ENCODE assay signal across 8 cellular contexts in genomic region chr11:326842-327580, GRCh38. TPM values are rescaled to one million over a fixed set of nuclear protein-coding genes. Genes with fewer than 3 reads are reported as not detected.
DNase-seq lines count a peak whose midpoint lies in the region; ATAC-seq and TF ChIP-seq lines count a peak whose summit lies in the region.

No MANE protein-coding gene starts in this region.

- H3K4me2 ChIP-seq in SU-DHL-6 (ENCODE audit: low read depth, low read length, poor library complexity, severe bottlenecking), result peak overlapping the region; percentile 43

- TF ChIP-seq CTCF in SU-DHL-6 (IDR thresholded peaks at IDR 0.05; ENCODE audit: insufficient read depth, low read length, poor library complexity, severe bottlenecking) (no peak), chondrocyte (IDR thresholded peaks at IDR 0.05) (no peak), stomach (IDR thresholded peaks at IDR 0.05) (no peak)

- DNase-seq in chondrocyte (ENCODE audit: low spot score) (peak; percentile 68), memory B cell (ENCODE audit: low spot score in 2 of 2) (peak in 1 of 2 donors; percentile 48), stomach (peak; percentile 80), NCI-H526 (lab: John Stamatoyannopoulos, UW) (no peak), NCI-H2171 (lab: John Stamatoyannopoulos, UW) (no peak)

- peaks cover 8% of the 10 kb centered on the region for H3K4me1 Mint-ChIP-seq in chondrocyte (ENCODE audit: low read depth)
- H3K4me1 Mint-ChIP-seq in memory B cell, result peaks cover 29% of the 10 kb centered on the region

- H3K36me3 Mint-ChIP-seq in chondrocyte (ENCODE audit: low read depth) (no peaks in the 10 kb centered on the region), memory B cell (no peaks in the 10 kb centered on the region)

- H3K9me2 ChIP-seq in SU-DHL-6 (replicated peaks; ENCODE audit: insufficient read depth, low read length), result no peaks in the 10 kb centered on the region

- intact Hi-C loops in stomach (cut with DNase I; ENCODE audit: low total_unique reads), result no loop called here

- H4K20me1 ChIP-seq in SU-DHL-6 (ENCODE audit: low read depth, low read length), result no peaks in the 10 kb centered on the region

- no peaks in the 10 kb centered on the region for H3K9me3 Mint-ChIP-seq in chondrocyte (ENCODE audit: low read depth)
- no peaks in the 10 kb centered on the region for H3K9me3 Mint-ChIP-seq in memory B cell

- TF ChIP-seq EP300 in stomach (IDR thresholded peaks at IDR 0.05), result no peak

- no peak overlapping the region for H3K27ac Mint-ChIP-seq in chondrocyte (ENCODE audit: unreplicated experiment)
- H3K27ac Mint-ChIP-seq in memory B cell, result peak overlapping the region; percentile 92

- H2AFZ ChIP-seq in SU-DHL-6 (ENCODE audit: low read depth, low read length, severe bottlenecking), result peak overlapping the region; percentile 60

- H3K4me3 Mint-ChIP-seq in chondrocyte (ENCODE audit: unreplicated experiment) (no peak overlapping the region), memory B cell (peak overlapping the region; percentile 67)

- H3K27me3 Mint-ChIP-seq in chondrocyte (ENCODE audit: low read depth) (no peaks in the 10 kb centered on the region), memory B cell (no peaks in the 10 kb centered on the region)

- peaks cover 26 to 59% (median 38%) of the 10 kb centered on the region in 4 donors for H3K4me1 ChIP-seq in stomach

- peak overlapping the region; percentile 51 for H3K9ac ChIP-seq in SU-DHL-6 (ENCODE audit: low read length)

- H3K9me3 ChIP-seq in SU-DHL-6 (ENCODE audit: insufficient read depth, low read length), result no peaks in the 10 kb centered on the region
- no peaks in the 10 kb centered on the region for H3K9me3 ChIP-seq in stomach

- H3K27me3 ChIP-seq in SU-DHL-6 (ENCODE audit: low read length) (no peaks in the 10 kb centered on the region), stomach (no peaks in the 10 kb centered on the region)

- TF ChIP-seq POLR2A in stomach (IDR thresholded peaks at IDR 0.05), result no peak

- H3K27ac ChIP-seq in SU-DHL-6 (ENCODE audit: low read depth, low read length), result peak overlapping the region; percentile 84
- H3K27ac ChIP-seq in stomach, result peak overlapping the region; percentile 86 to 91 (median 90)

- no peaks in the 10 kb centered on the region for H3K79me2 ChIP-seq in SU-DHL-6 (ENCODE audit: insufficient read depth, low read length)

- no peak overlapping the region for H3K4me3 ChIP-seq in SU-DHL-6 (ENCODE audit: insufficient read depth, low read length, poor library complexity, severe bottlenecking)
- peak overlapping the region in 3 of 4 donors; percentile 5 to 12 (median 11) for H3K4me3 ChIP-seq in stomach

- peaks cover 25% of the 10 kb centered on the region for H3F3A ChIP-seq in SU-DHL-6 (ENCODE audit: insufficient read depth)

- 19 to 30% (median 23%) methylated on average over 11 to 19 of the region's 19 CpGs for WGBS in stomach, 5 donors

- no peaks in the 10 kb centered on the region for H3K36me3 ChIP-seq in SU-DHL-6 (ENCODE audit: low read length)
- no peaks in the 10 kb centered on the region for H3K36me3 ChIP-seq in stomach

- peak; percentile 61 for ATAC-seq in GM18499 (IDR thresholded peaks at IDR 0.05; ENCODE audit: insufficient read depth, unreplicated experiment)
- peak; percentile 48 for ATAC-seq in HG02798 (IDR thresholded peaks at IDR 0.05; ENCODE audit: poor library complexity, unreplicated experiment)
- peak; percentile 80 for ATAC-seq in memory B cell (ENCODE audit: low read depth)

RNA-seq across cellular contexts. Expression of gene IFITM3, which starts 6.4 kb away (rescaled TPM):
- total RNA-seq in chondrocyte, result 377 to 394 TPM (median 392 TPM) in 3 replicates
- total RNA-seq in stomach, result 100 to 1,000 TPM in 3 of 5 donors, 10 to 100 TPM in 2; 11.9 to 271 (median 127) TPM
- polyA plus RNA-seq in stomach, result 1,000 to 10,000 TPM in 1 of 3 donors, 100 to 1,000 TPM in 2; 538 to 1,128 (median 677) TPM

RNA-seq across cellular contexts. Expression of gene IFITM1, which starts 13.2 kb away (rescaled TPM):
- 1.0 to 3.3 TPM (median 1.6 TPM) in 3 replicates for total RNA-seq in chondrocyte
- total RNA-seq in stomach, result 10 to 100 TPM in 4 of 5 donors, 1 to 10 TPM in 1; 7.0 to 59.8 (median 17.3) TPM
- polyA plus RNA-seq in stomach, result 100 to 1,000 TPM in 2 of 3 donors, 10 to 100 TPM in 1; 79.9 to 224 (median 119) TPM

RNA-seq across cellular contexts. Expression of gene IFITM2, which starts 19.4 kb away (rescaled TPM):
- total RNA-seq in chondrocyte, result 100 to 109 TPM (median 107 TPM) in 3 replicates
- total RNA-seq in stomach, result 10 to 100 TPM in 4 of 5 donors, 1 to 10 TPM in 1; 8.8 to 61.7 (median 12.9) TPM
- 100 to 1,000 TPM; 276 to 394 (median 344) TPM for polyA plus RNA-seq in stomach

RNA-seq across cellular contexts. Expression of gene IFITM5, which starts 27.7 kb away (rescaled TPM):
- total RNA-seq in chondrocyte (not detected in 3 replicates), stomach (under 1 TPM in 1 of 5 donors, not detected in 4; 0.73 TPM)
- polyA plus RNA-seq in stomach, result not detected

RNA-seq across cellular contexts. Expression of gene PGGHG, which starts 38.1 kb away (rescaled TPM):
- total RNA-seq in chondrocyte (35.6 to 49.5 TPM (median 49.4 TPM) in 3 replicates), stomach (10 to 100 TPM in 4 of 5 donors, 1 to 10 TPM in 1; 3.5 to 34.8 (median 11.9) TPM)
- 10 to 100 TPM; 14.4 to 44.0 (median 20.7) TPM for polyA plus RNA-seq in stomach

Comparison
In these comparisons a context has a peak if more than half of its experiments do, and no peak if none do; other contexts are left out.
1. DNase-seq: peak in chondrocyte (single experiment) and stomach (single experiment); none in NCI-H526 (0 of 2) and NCI-H2171 (single experiment).
2. Peak in every context shown above with its lines, with median percentiles within 50 percentile points of each other: ATAC-seq.